22 cellular contexts compared by ENCODE assay signal in genomic region chr14:34065690-34066391, GRCh38.
"Had no signal": no experiment of that assay in that cellular context is flagged by ENCODE, and none has a peak within 500 bp of the region (broad histone marks: within the 10 kb centered on the region; RNA-seq: fewer than 3 reads in every experiment).

No MANE protein-coding gene starts in this region.

- H3K4me1 ChIP-seq: body of pancreas, foreskin keratinocyte had no signal

- H3K27me3 ChIP-seq: body of pancreas, cardiac muscle cell, foreskin keratinocyte, upper lobe of left lung, vagina had no signal

- DNase-seq: activated CD4-positive, alpha-beta memory T cell treated with anti-CD3 and anti-CD28 coated beads for 36 hours; activated CD4-positive, alpha-beta T cell treated with anti-CD3 and anti-CD28 coated beads for 48 hours; activated CD8-positive, alpha-beta memory T cell treated with anti-CD3 and anti-CD28 coated beads, Interleukin-2, amount 50 U/mL, for 48 hours; activated naive CD4-positive, alpha-beta T cell; activated T-cell treated with anti-CD3 and anti-CD28 coated beads, Interleukin-2, amount 50 U/mL, for 24 hours; body of pancreas; cortex of kidney; endodermal cell; foreskin keratinocyte; kidney glomerular epithelial cell; left lung; naive B cell; nephron progenitor cell; stimulated activated CD4-positive, alpha-beta T cell treated with anti-CD3 and anti-CD28 coated beads, Interleukin-15, amount 100 ng/mL, for 24 hours; stimulated activated naive CD4-positive, alpha-beta T cell; upper lobe of left lung had no signal

- H3K36me3 ChIP-seq: cardiac muscle cell, left lung, neutrophil, upper lobe of left lung, vagina had no signal

- H3K27ac ChIP-seq: body of pancreas, cardiac muscle cell, foreskin keratinocyte, left lung, neutrophil, upper lobe of left lung, vagina, VCaP had no signal

- ATAC-seq: activated naive CD4-positive, alpha-beta T cell treated with anti-CD3 and anti-CD28 coated beads, Interleukin-2, amount 50 U/mL, for 72 hours; body of pancreas; esophagus mucosa; foreskin keratinocyte; left lung had no signal

- H3K4me3 ChIP-seq: body of pancreas, cardiac muscle cell, left lung, upper lobe of left lung, vagina had no signal

- H3K9me3 ChIP-seq: body of pancreas, left lung, neutrophil, upper lobe of left lung, vagina had no signal
